In genomic region chr1:53141487-53142055, GRCh38 we compare ENCODE assay signal across 21 cellular contexts. TPM values are rescaled to one million over a fixed set of nuclear protein-coding genes. Genes with fewer than 3 reads are reported as not detected.
"Had no signal": no experiment of that assay in that cellular context is flagged by ENCODE, and none has a peak within 500 bp of the region (broad histone marks: within the 10 kb centered on the region; RNA-seq: fewer than 3 reads in every experiment).

No MANE protein-coding gene starts in this region.

- H3K27ac ChIP-seq: brain microvascular endothelial cell, right lobe of liver, thoracic aorta had no signal

- H3K9me3 ChIP-seq: right lobe of liver had no signal

- DNase-seq: activated CD4-positive, alpha-beta memory T cell treated with anti-CD3 and anti-CD28 coated beads, Interleukin-2, amount 10 ng/mL, durations not matched to agents 7 days and 5 days; activated CD4-positive, alpha-beta T cell treated with anti-CD3 and anti-CD28 coated beads, Interleukin-2, amount 10 ng/mL, durations not matched to agents 24 days and 14 days; activated gamma-delta T cell treated with Interleukin-2 at 50 U/mL for 16 hours; activated T-cell treated with anti-CD3 and anti-CD28 coated beads, Interleukin-2, amount 50 U/mL, for 1 hour; anterior cingulate cortex; brain microvascular endothelial cell; caudate nucleus; dermis blood vessel endothelial cell; effector memory CD4-positive, alpha-beta T cell; hippocampal formation; left ventricle myocardium superior; occipital lobe; stimulated activated CD4-positive, alpha-beta T cell treated with anti-CD3 and anti-CD28 coated beads, Interleukin-2, amount 100 ng/mL, for 24 hours; stimulated activated naive B cell treated with anti-CD40 and anti-IgM and Interleukin-4, amounts not matched to agents 10 μg/mL and 1 μg/mL and 100 μg/mL, for 72 hours; SW 1271; T-helper 17 cell had no signal

- H3K36me3 ChIP-seq: brain microvascular endothelial cell, right lobe of liver, thoracic aorta had no signal

- H3K27me3 ChIP-seq: brain microvascular endothelial cell, right lobe of liver had no signal

- ATAC-seq: left ventricle myocardium superior; right lobe of liver; stimulated activated naive B cell treated with anti-CD40 and anti-IgM and Interleukin-4, amounts not matched to agents 10 μg/mL and 1 μg/mL and 100 μg/mL, for 72 hours; T-helper 17 cell had no signal

- H3K4me3 ChIP-seq: right lobe of liver, skin epidermis, thoracic aorta had no signal

RNA-seq across cellular contexts. Expression of gene SLC1A7, which starts 0.9 kb away (rescaled TPM):
- total RNA-seq: activated CD4-positive, alpha-beta memory T cell treated with anti-CD3 and anti-CD28 coated beads, Interleukin-2, amount 10 ng/mL, durations not matched to agents 7 days and 5 days; activated CD4-positive, alpha-beta T cell treated with anti-CD3 and anti-CD28 coated beads, Interleukin-2, amount 10 ng/mL, durations not matched to agents 24 days and 14 days; dermis blood vessel endothelial cell; frontal cortex; occipital lobe; T-helper 17 cell; ureter had no signal
